In the genomic region with DNA sequence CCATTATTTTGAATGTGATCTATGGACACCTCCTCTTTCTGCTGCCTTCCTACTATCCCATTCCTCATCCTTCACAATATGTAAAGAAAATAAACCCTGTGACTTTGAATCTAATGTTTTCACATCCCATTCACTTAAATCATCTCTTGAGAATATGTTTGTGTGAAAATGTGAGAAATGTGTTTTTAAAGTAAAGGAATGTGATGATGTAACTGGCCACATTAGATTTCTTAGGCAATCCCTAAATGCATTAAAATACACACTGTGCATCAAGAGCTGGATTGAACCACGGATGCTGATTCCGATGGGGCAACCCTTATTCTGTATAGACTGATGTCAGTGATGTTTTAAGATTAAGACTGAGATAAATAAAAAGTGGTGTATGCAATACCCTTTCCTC, we compare ENCODE assay signal across 27 cellular contexts.
A peak's percentile ranks its signal among the peaks of the same experiment; 100 is the strongest.
DNase-seq lines count a peak whose midpoint lies in the region; ATAC-seq and TF ChIP-seq lines count a peak whose summit lies in the region.
"Had no signal": no experiment of that assay in that cellular context is flagged by ENCODE, and none has a peak within 500 bp of the region (broad histone marks: within the 10 kb centered on the region; RNA-seq: fewer than 3 reads in every experiment).

No MANE protein-coding gene starts in this region.

- no peak for ATAC-seq in GM19023 (IDR thresholded peaks at IDR 0.05; ENCODE audit: unreplicated experiment)
- ATAC-seq in HG03520 (IDR thresholded peaks at IDR 0.05; ENCODE audit: unreplicated experiment) = no peak
- ATAC-seq: GM12878; HCT116; sciatic nerve; stimulated activated naive CD8-positive, alpha-beta T cell treated with anti-CD3 and anti-CD28 coated beads, Interleukin-15, amount 100 ng/mL, for 72 hours had no signal

- no peaks in the 10 kb centered on the region for H3K4me1 ChIP-seq in CD8-positive, alpha-beta memory T cell (ENCODE audit: insufficient read depth, low read length)
- H3K4me1 ChIP-seq: thyroid gland had no signal

- H3K27ac Mint-ChIP-seq in chondrocyte (ENCODE audit: unreplicated experiment) (peak overlapping the region; percentile 72), mesothelial cell of epicardium (no peak overlapping the region)
- H3K27ac Mint-ChIP-seq in CD8-positive, alpha-beta memory T cell = no peak overlapping the region
- H3K27ac Mint-ChIP-seq: CD4-positive, CD25-positive, alpha-beta regulatory T cell; IgD-negative memory B cell; stimulated activated naive CD8-positive, alpha-beta T cell treated with anti-CD3 and anti-CD28 coated beads, Interleukin-15, amount 100 ng/mL, for 72 hours; T-helper 1 cell treated with Interleukin-12 subunit alpha and Interleukin-12 subunit beta and Interleukin-4 antibody, amounts not matched to agents 30 μg/mL and 1 μg/mL, for 36 hours had no signal

- POLR2A ChIA-PET in CD8-positive, alpha-beta memory T cell (lab: Charles Lee) = no interaction called here

- H3K27me3 ChIP-seq in CD8-positive, alpha-beta memory T cell (ENCODE audit: insufficient read depth, low read length, poor library complexity, severe bottlenecking) = no peaks in the 10 kb centered on the region
- H3K27me3 ChIP-seq: hepatocyte, MG63, thyroid gland had no signal

- H3K27me3 Mint-ChIP-seq in chondrocyte (ENCODE audit: low read depth) (no peaks in the 10 kb centered on the region), mesothelial cell of epicardium (ENCODE audit: low read depth) (peaks cover 12% of the 10 kb centered on the region)
- H3K27me3 Mint-ChIP-seq in CD8-positive, alpha-beta memory T cell = no peaks in the 10 kb centered on the region
- H3K27me3 Mint-ChIP-seq: CD4-positive, CD25-positive, alpha-beta regulatory T cell; IgD-negative memory B cell; stimulated activated naive CD8-positive, alpha-beta T cell treated with anti-CD3 and anti-CD28 coated beads, Interleukin-15, amount 100 ng/mL, for 72 hours had no signal

- CTCF ChIA-PET in CD8-positive, alpha-beta memory T cell (lab: Charles Lee) = no interaction called here

- H3K36me3 ChIP-seq in CD8-positive, alpha-beta memory T cell (ENCODE audit: insufficient read depth, low read length) = no peaks in the 10 kb centered on the region
- H3K36me3 ChIP-seq: MG63, thyroid gland had no signal

- H3K9me3 Mint-ChIP-seq in chondrocyte (ENCODE audit: low read depth) = no peaks in the 10 kb centered on the region
- H3K9me3 Mint-ChIP-seq in CD8-positive, alpha-beta memory T cell = peaks cover 0 to 8% (median 1%) of the 10 kb centered on the region in 5 donors
- H3K9me3 Mint-ChIP-seq in mesothelial cell of epicardium = no peaks in the 10 kb centered on the region
- H3K9me3 Mint-ChIP-seq: neural crest cell; stimulated activated naive CD8-positive, alpha-beta T cell treated with anti-CD3 and anti-CD28 coated beads, Interleukin-15, amount 100 ng/mL, for 72 hours; T-helper 1 cell treated with Interleukin-12 subunit alpha and Interleukin-12 subunit beta and Interleukin-4 antibody, amounts not matched to agents 30 μg/mL and 1 μg/mL, for 36 hours had no signal

- H3K4me3 ChIP-seq in CD8-positive, alpha-beta memory T cell (ENCODE audit: low read length) = no peak overlapping the region
- H3K4me3 ChIP-seq: GM12878, hepatocyte, MG63, SK-N-MC, thyroid gland had no signal

- H3K9me3 ChIP-seq in CD8-positive, alpha-beta memory T cell (ENCODE audit: low read length) = no peaks in the 10 kb centered on the region
- H3K9me3 ChIP-seq: MG63, thyroid gland had no signal

- H3K4me3 Mint-ChIP-seq in chondrocyte (ENCODE audit: unreplicated experiment) = no peak overlapping the region
- H3K4me3 Mint-ChIP-seq in CD8-positive, alpha-beta memory T cell = no peak overlapping the region
- no peak overlapping the region for H3K4me3 Mint-ChIP-seq in mesothelial cell of epicardium
- H3K4me3 Mint-ChIP-seq: CD4-positive, CD25-positive, alpha-beta regulatory T cell; IgD-negative memory B cell; neural crest cell; stimulated activated naive CD8-positive, alpha-beta T cell treated with anti-CD3 and anti-CD28 coated beads, Interleukin-15, amount 100 ng/mL, for 72 hours; T-helper 1 cell treated with Interleukin-12 subunit alpha and Interleukin-12 subunit beta and Interleukin-4 antibody, amounts not matched to agents 30 μg/mL and 1 μg/mL, for 36 hours had no signal

- H3K36me3 Mint-ChIP-seq in chondrocyte (ENCODE audit: low read depth) (no peaks in the 10 kb centered on the region), mesothelial cell of epicardium (no peaks in the 10 kb centered on the region)
- no peaks in the 10 kb centered on the region for H3K36me3 Mint-ChIP-seq in CD8-positive, alpha-beta memory T cell
- H3K36me3 Mint-ChIP-seq: CD4-positive, CD25-positive, alpha-beta regulatory T cell; IgD-negative memory B cell had no signal

- no peak overlapping the region for H3K27ac ChIP-seq in CD8-positive, alpha-beta memory T cell (ENCODE audit: low read depth, low read length)
- H3K27ac ChIP-seq: hepatocyte, RWPE1, SK-N-MC, thyroid gland had no signal

- DNase-seq in Caki2 (ENCODE audit: low read depth) (peak; percentile 0), LHCN-M2 (ENCODE audit: low read depth) (peak; percentile 48), chondrocyte (ENCODE audit: low spot score) (no peak), kidney glomerular epithelial cell (lab: John Stamatoyannopoulos, UW) (peak; percentile 7), mesothelial cell of epicardium (ENCODE audit: low spot score in 2 of 2, unreplicated experiment in 2 of 2) (no peak)
- DNase-seq in CD8-positive, alpha-beta memory T cell = no peak
- DNase-seq: activated gamma-delta T cell; CD4-positive, CD25-positive, alpha-beta regulatory T cell; DMS153; MG63; NCI-H1436; NCI-H446; posterior cingulate gyrus; stimulated activated CD4-positive, alpha-beta T cell treated with anti-CD3 and anti-CD28 coated beads, Interleukin-15, amount 100 ng/mL, for 24 hours; stimulated activated naive CD8-positive, alpha-beta T cell treated with anti-CD3 and anti-CD28 coated beads, Interleukin-15, amount 100 ng/mL, for 72 hours; thyroid gland had no signal

- no peak for TF ChIP-seq CTCF in chondrocyte (IDR thresholded peaks at IDR 0.05)
- TF ChIP-seq CTCF in mesothelial cell of epicardium (IDR thresholded peaks at IDR 0.05; ENCODE audit: unreplicated experiment) = no peak

- in situ Hi-C loops in Caki2 (cut with HindIII; ENCODE audit: low pct_unique_long_range_greater_than_20kb, low sequenced_read_pairs) = no loop called here

- H3K4me1 Mint-ChIP-seq in chondrocyte (ENCODE audit: low read depth) (peaks cover 67% of the 10 kb centered on the region), mesothelial cell of epicardium (no peaks in the 10 kb centered on the region)
- no peaks in the 10 kb centered on the region for H3K4me1 Mint-ChIP-seq in CD8-positive, alpha-beta memory T cell
- H3K4me1 Mint-ChIP-seq: CD4-positive, CD25-positive, alpha-beta regulatory T cell; IgD-negative memory B cell; stimulated activated naive CD8-positive, alpha-beta T cell treated with anti-CD3 and anti-CD28 coated beads, Interleukin-15, amount 100 ng/mL, for 72 hours had no signal

Comparison
In these comparisons a context has a peak if more than half of its experiments do, and no peak if none do; other contexts are left out.
1. DNase-seq: peak in Caki2 (single experiment), LHCN-M2 (single experiment) and kidney glomerular epithelial cell (single experiment); none in chondrocyte (single experiment), CD8-positive, alpha-beta memory T cell (0 of 5) and mesothelial cell of epicardium (0 of 2).